ENCODE assay signal across 17 cellular contexts in genomic region chr22:37163096-37163489, GRCh38. TPM values are rescaled to one million over a fixed set of nuclear protein-coding genes. Genes with fewer than 3 reads are reported as not detected.
DNase-seq lines count a peak whose midpoint lies in the region; ATAC-seq and TF ChIP-seq lines count a peak whose summit lies in the region.
"Had no signal": no experiment of that assay in that cellular context is flagged by ENCODE, and none has a peak within 500 bp of the region (broad histone marks: within the 10 kb centered on the region; RNA-seq: fewer than 3 reads in every experiment).

No MANE protein-coding gene starts in this region.

- peaks cover 11% of the 10 kb centered on the region for H3K9me3 ChIP-seq in Karpas-422 (ENCODE audit: low read length)
- H3K9me3 ChIP-seq: pancreas had no signal

- no peaks in the 10 kb centered on the region for H3K36me3 ChIP-seq in Karpas-422 (ENCODE audit: insufficient read depth, low read length)
- H3K36me3 ChIP-seq: left lung, pancreas had no signal

- no peak for DNase-seq in activated CD4-positive, alpha-beta T cell treated with anti-CD3 and anti-CD28 coated beads, Interleukin-2, amount 10 ng/mL, durations not matched to agents 7 days and 5 days
- DNase-seq in activated CD4-positive, alpha-beta T cell treated with anti-CD3 and anti-CD28 coated beads for 4 hours, result no peak
- DNase-seq in activated naive CD4-positive, alpha-beta T cell treated with anti-CD3 and anti-CD28 coated beads, Interleukin-2, amount 50 U/mL, for 72 hours (ENCODE audit: low spot score in 2 of 2), result no peak
- DNase-seq in GM20000 (ENCODE audit: low spot score), result no peak
- DNase-seq in Karpas-422, result no peak
- DNase-seq in HuH-7 (ENCODE audit: low spot score), result no peak
- DNase-seq: amniotic stem cell, Caco-2, foreskin keratinocyte, NCI-H446 treated with DMSO at 0.1 percent for 48 hours had no signal

- peak overlapping the region; percentile 93 for H3K27ac Mint-ChIP-seq in activated CD4-positive, alpha-beta T cell treated with anti-CD3 and anti-CD28 coated beads, Interleukin-2, amount 10 ng/mL, durations not matched to agents 7 days and 5 days
- H3K27ac Mint-ChIP-seq in activated naive CD4-positive, alpha-beta T cell treated with anti-CD3 and anti-CD28 coated beads, Interleukin-2, amount 50 U/mL, for 72 hours, result peak overlapping the region; percentile 86 to 93

- TF ChIP-seq CTCF in GM20000 (IDR thresholded peaks at IDR 0.05; ENCODE audit: extremely low read depth, missing control alignments), result no peak

- H3K9ac ChIP-seq in Karpas-422 (ENCODE audit: low read length), result no peak overlapping the region

- H3K27me3 Mint-ChIP-seq in activated CD4-positive, alpha-beta T cell treated with anti-CD3 and anti-CD28 coated beads, Interleukin-2, amount 10 ng/mL, durations not matched to agents 7 days and 5 days, result no peaks in the 10 kb centered on the region

- peak; percentile 0 for ATAC-seq in HG03342 (IDR thresholded peaks at IDR 0.05; ENCODE audit: unreplicated experiment)
- ATAC-seq in activated naive CD4-positive, alpha-beta T cell treated with anti-CD3 and anti-CD28 coated beads, Interleukin-2, amount 50 U/mL, for 72 hours, result no peak
- ATAC-seq: foreskin keratinocyte, left lung, pancreas had no signal

- POLR2A ChIA-PET in activated CD4-positive, alpha-beta T cell treated with anti-CD3 and anti-CD28 coated beads, Interleukin-2, amount 10 ng/mL, durations not matched to agents 7 days and 5 days (lab: Charles Lee), result interaction anchor here (1.0 to 4.3 kb wide), 3 partner anchors 14 to 44 kb away, joined by 3 to 30 read pairs (median 5); partner anchors contain the start of gene IL2RB

- H3K27me3 ChIP-seq in Karpas-422 (ENCODE audit: low read length), result no peaks in the 10 kb centered on the region; the same call in 1 of the 2 replicates
- H3K27me3 ChIP-seq: left lung, pancreas had no signal

- H3K27ac ChIP-seq in skin epidermis (peak overlapping the region in 15 of 21 experiments; percentile 5 to 89 (median 64)), Karpas-422 (ENCODE audit: low read length) (no peak overlapping the region)
- H3K27ac ChIP-seq: foreskin keratinocyte, pancreas had no signal

- CTCF ChIA-PET in activated CD4-positive, alpha-beta T cell treated with anti-CD3 and anti-CD28 coated beads, Interleukin-2, amount 10 ng/mL, durations not matched to agents 7 days and 5 days (lab: Charles Lee), result interaction anchor here (0.5 to 5.1 kb wide), 14 partner anchors 8 to 410 kb away, joined by 3 to 63 read pairs (median 4); partner anchors contain the start of gene IL2RB

- H3K36me3 Mint-ChIP-seq in activated CD4-positive, alpha-beta T cell treated with anti-CD3 and anti-CD28 coated beads, Interleukin-2, amount 10 ng/mL, durations not matched to agents 7 days and 5 days (ENCODE audit: low read depth), result peaks cover 10% of the 10 kb centered on the region
- peaks cover 7 to 8% of the 10 kb centered on the region in 2 donors for H3K36me3 Mint-ChIP-seq in activated naive CD4-positive, alpha-beta T cell treated with anti-CD3 and anti-CD28 coated beads, Interleukin-2, amount 50 U/mL, for 72 hours

- no peaks in the 10 kb centered on the region for H3K9me2 ChIP-seq in Karpas-422 (replicated peaks; ENCODE audit: insufficient read depth, low read length)

- peaks cover 91% of the 10 kb centered on the region for H3K4me1 Mint-ChIP-seq in activated CD4-positive, alpha-beta T cell treated with anti-CD3 and anti-CD28 coated beads, Interleukin-2, amount 10 ng/mL, durations not matched to agents 7 days and 5 days

- H3K4me3 Mint-ChIP-seq in activated CD4-positive, alpha-beta T cell treated with anti-CD3 and anti-CD28 coated beads, Interleukin-2, amount 10 ng/mL, durations not matched to agents 7 days and 5 days, result peak overlapping the region; percentile 10

- H3K79me2 ChIP-seq in Karpas-422 (ENCODE audit: low read length), result no peaks in the 10 kb centered on the region

- no peak overlapping the region for H3K4me3 ChIP-seq in skin epidermis
- H3K4me3 ChIP-seq in Karpas-422 (ENCODE audit: low read length), result no peak overlapping the region
- H3K4me3 ChIP-seq: left lung, pancreas had no signal

- H3K9me3 Mint-ChIP-seq in activated CD4-positive, alpha-beta T cell treated with anti-CD3 and anti-CD28 coated beads, Interleukin-2, amount 10 ng/mL, durations not matched to agents 7 days and 5 days, result peaks cover 4% of the 10 kb centered on the region
- peaks cover 0 to 5% of the 10 kb centered on the region in 2 donors for H3K9me3 Mint-ChIP-seq in activated naive CD4-positive, alpha-beta T cell treated with anti-CD3 and anti-CD28 coated beads, Interleukin-2, amount 50 U/mL, for 72 hours

- H3K4me2 ChIP-seq in Karpas-422 (ENCODE audit: low read depth, low read length, poor library complexity, severe bottlenecking), result no peak overlapping the region

- no peaks in the 10 kb centered on the region for H3K4me1 ChIP-seq in Karpas-422 (ENCODE audit: low read length)
- H3K4me1 ChIP-seq: foreskin keratinocyte, pancreas had no signal

- H4K20me1 ChIP-seq in Karpas-422 (ENCODE audit: insufficient read depth, low read depth, low read length), result no peaks in the 10 kb centered on the region

- no peak overlapping the region for H2AFZ ChIP-seq in Karpas-422 (ENCODE audit: low read length)

RNA-seq across cellular contexts. Expression of gene IL2RB, which starts 13.4 kb away (rescaled TPM):
- total RNA-seq in activated CD4-positive, alpha-beta T cell treated with anti-CD3 and anti-CD28 coated beads, Interleukin-2, amount 10 ng/mL, durations not matched to agents 7 days and 5 days, result 100 to 1,000 TPM; 100 to 115 TPM
- 100 to 1,000 TPM; 170 to 253 TPM for total RNA-seq in activated naive CD4-positive, alpha-beta T cell treated with anti-CD3 and anti-CD28 coated beads, Interleukin-2, amount 50 U/mL, for 72 hours
- 0.25 TPM in 1 of 2 replicates, not detected in the other for total RNA-seq in Karpas-422 (2014; rRNA removed; shearing (Covaris generic); ENCODE audit: low replicate concordance)
- total RNA-seq: Caco-2, G401, SK-MEL-5 had no signal

RNA-seq across cellular contexts. Expression of gene C1QTNF6, which starts 25.0 kb away (rescaled TPM):
- total RNA-seq in activated CD4-positive, alpha-beta T cell treated with anti-CD3 and anti-CD28 coated beads, Interleukin-2, amount 10 ng/mL, durations not matched to agents 7 days and 5 days, result 1 to 10 TPM; 7.6 to 8.3 TPM
- 10 to 100 TPM; 13.8 to 14.5 TPM for total RNA-seq in activated naive CD4-positive, alpha-beta T cell treated with anti-CD3 and anti-CD28 coated beads, Interleukin-2, amount 50 U/mL, for 72 hours
- total RNA-seq in Karpas-422 (2014; rRNA removed; shearing (Covaris generic); ENCODE audit: low replicate concordance), result 1.7 and 2.7 TPM in 2 replicates

RNA-seq across cellular contexts. Expression of gene SSTR3, which starts 49.2 kb away (rescaled TPM):
- 10 to 100 TPM; 10.1 to 10.2 TPM for total RNA-seq in activated CD4-positive, alpha-beta T cell treated with anti-CD3 and anti-CD28 coated beads, Interleukin-2, amount 10 ng/mL, durations not matched to agents 7 days and 5 days
- 10 to 100 TPM in 1 of 2 donors, 1 to 10 TPM in 1; 5.2 to 28.1 TPM for total RNA-seq in activated naive CD4-positive, alpha-beta T cell treated with anti-CD3 and anti-CD28 coated beads, Interleukin-2, amount 50 U/mL, for 72 hours
- not detected in 2 replicates for total RNA-seq in Karpas-422 (2014; rRNA removed; shearing (Covaris generic); ENCODE audit: low replicate concordance)
- total RNA-seq: Caco-2, foreskin keratinocyte, G401, SK-MEL-5, skeletal muscle tissue had no signal

RNA-seq across cellular contexts. Expression of gene TMPRSS6, which starts 53.6 kb away (rescaled TPM):
- total RNA-seq in activated CD4-positive, alpha-beta T cell treated with anti-CD3 and anti-CD28 coated beads, Interleukin-2, amount 10 ng/mL, durations not matched to agents 7 days and 5 days, result under 1 TPM; 0.50 to 0.73 TPM
- 10 to 100 TPM in 1 of 2 donors, 1 to 10 TPM in 1; 8.7 to 27.8 TPM for total RNA-seq in activated naive CD4-positive, alpha-beta T cell treated with anti-CD3 and anti-CD28 coated beads, Interleukin-2, amount 50 U/mL, for 72 hours
- not detected in 2 replicates for total RNA-seq in Karpas-422 (2014; rRNA removed; shearing (Covaris generic); ENCODE audit: low replicate concordance)
- total RNA-seq: foreskin keratinocyte, G401, SK-MEL-5, skeletal muscle tissue had no signal

Comparison
In these comparisons a context has a peak if more than half of its experiments do, and no peak if none do; other contexts are left out.
1. RNA of gene IL2RB, which starts 13.4 kb away (total RNA-seq): 170 to 253 TPM in activated naive CD4-positive, alpha-beta T cell treated with anti-CD3 and anti-CD28 coated beads, Interleukin-2, amount 50 U/mL, for 72 hours and 100 to 115 TPM in activated CD4-positive, alpha-beta T cell treated with anti-CD3 and anti-CD28 coated beads, Interleukin-2, amount 10 ng/mL, durations not matched to agents 7 days and 5 days; 0.25 TPM in Karpas-422; every median in the first group is over 10 times any median in the second.